ENCODE assay signal across 20 cellular contexts in the genomic region with DNA sequence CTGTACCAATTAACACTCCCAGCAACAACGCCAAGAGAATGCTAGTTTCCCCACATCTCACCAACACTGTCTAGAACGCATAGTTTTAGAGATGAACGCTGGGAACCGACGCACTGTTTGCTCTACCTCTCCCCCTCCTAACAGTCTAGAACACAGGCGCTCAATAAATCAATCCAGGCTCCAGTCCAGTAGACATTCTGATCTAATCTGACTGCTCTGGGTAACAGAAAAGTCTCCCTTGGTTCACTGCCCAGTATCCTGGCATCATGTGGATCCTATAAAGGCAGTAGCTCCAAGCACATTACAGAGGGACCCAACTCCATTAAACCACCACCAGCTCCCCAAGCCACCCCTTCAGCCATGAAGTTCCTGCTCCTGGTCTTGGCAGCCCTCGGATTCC. TPM values are rescaled to one million over a fixed set of nuclear protein-coding genes. Genes with fewer than 3 reads are reported as not detected.
"Had no signal": no experiment of that assay in that cellular context is flagged by ENCODE, and none has a peak within 500 bp of the region (broad histone marks: within the 10 kb centered on the region; RNA-seq: fewer than 3 reads in every experiment).

A gene with protein sequence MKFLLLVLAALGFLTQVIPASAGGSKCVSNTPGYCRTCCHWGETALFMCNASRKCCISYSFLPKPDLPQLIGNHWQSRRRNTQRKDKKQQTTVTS (plus strand): TSS at position 306 of the 400 bp plus-strand sequence. CDS start 55 bp downstream, at position 361.

- H3K27ac ChIP-seq: heart left ventricle, stomach, thyroid gland had no signal

- FAIRE-seq: TTC549, urothelium cell line had no signal

- DNase-seq: activated CD4-positive, alpha-beta T cell treated with anti-CD3 and anti-CD28 coated beads, Interleukin-2, amount 50 U/mL, for 4 hours; activated naive CD4-positive, alpha-beta T cell; activated T-cell treated with anti-CD3 and anti-CD28 coated beads, Interleukin-2, amount 50 U/mL, for 72 hours; amniotic stem cell; cortex of kidney; effector CD8-positive, alpha-beta T cell; foreskin melanocyte; heart left ventricle; mesendoderm; nephron progenitor cell; stimulated activated CD4-positive, alpha-beta T cell treated with anti-CD3 and anti-CD28 coated beads, Interleukin-15, amount 100 ng/mL, for 24 hours; stimulated activated CD4-positive, alpha-beta T cell treated with anti-CD3 and anti-CD28 coated beads, Interleukin-4, amount 100 ng/mL, for 24 hours; stomach; T-helper 1 cell; thyroid gland had no signal

- H3K4me3 ChIP-seq: heart left ventricle, stomach, thyroid gland had no signal

- H3K36me3 ChIP-seq: heart left ventricle, stomach, thyroid gland had no signal

- H3K9me3 ChIP-seq: heart left ventricle, stomach, thyroid gland had no signal

- H3K4me1 ChIP-seq: stomach, thyroid gland had no signal

- H3K27me3 ChIP-seq: thyroid gland had no signal

RNA-seq across cellular contexts. Expression of the gene that starts here (rescaled TPM):
- total RNA-seq: activated T-cell treated with anti-CD3 and anti-CD28 coated beads, Interleukin-2, amount 50 U/mL, for 72 hours; osteocyte; renal cortical epithelial cell; skeletal muscle tissue; stomach; thyroid gland had no signal
- polyA plus RNA-seq: heart left ventricle, stomach had no signal
